In genomic region chr14:31207746-31208545, GRCh38 we compare ENCODE assay signal across 1 cellular context.
TF ChIP-seq lines count a peak whose summit lies in the region.

TSS of gene HECTD1 (minus strand) at chr14:31207793. CDS start at chr14:31205936, 1,857 bp downstream.

TF ChIP-seq in K562, 482 proteins besides CTCF, POLR2A, EP300 and RAD21 (continued from another document and continues in another):
- TF ChIP-seq ZNF347 (CRISPR knock-in tag; IDR thresholded peaks at IDR 0.05; ENCODE audit: low read depth) (no peak), XRCC3 (IDR thresholded peaks at IDR 0.05) (no peak), FOXM1 (IDR thresholded peaks at IDR 0.05; ENCODE audit: low read depth) (no peak), FOXM1 (CRISPR knock-in tag; IDR thresholded peaks at IDR 0.05; ENCODE audit: low read depth) (no peak), TFE3 (CRISPR knock-in tag; IDR thresholded peaks at IDR 0.05) (no peak), ZNF277 (CRISPR knock-in tag; IDR thresholded peaks at IDR 0.05; ENCODE audit: borderline replicate concordance) (no peak), FOXJ3 (CRISPR knock-in tag; IDR thresholded peaks at IDR 0.05) (no peak), ARID3A (IDR thresholded peaks at IDR 0.05; ENCODE audit: borderline replicate concordance, low read depth, low read length) (no peak), ARID1B (IDR thresholded peaks at IDR 0.05) (peak; percentile 20; the same call in 1 of the 2 replicates), KHSRP (IDR thresholded peaks at IDR 0.05) (no peak), PKNOX1 (IDR thresholded peaks at IDR 0.05) (no peak), MEF2D (tag; conservative IDR thresholded peaks at IDR 0.05; ENCODE audit: low read depth) (no peak), SNRNP70 (optimal IDR thresholded peaks at IDR 0.05; ENCODE audit: low read depth, low read length) (no peak), HNRNPH1 (optimal IDR thresholded peaks at IDR 0.05; ENCODE audit: low read depth, low read length) (no peak), ARHGAP35 (IDR thresholded peaks at IDR 0.05; ENCODE audit: partially characterized antibody) (no peak), ZNF143 (CRISPR knock-in tag; IDR thresholded peaks at IDR 0.05) (0 out of 2 replicates have a peak, but pooled peaks have one; percentile 35), KDM4B (IDR thresholded peaks at IDR 0.05; ENCODE audit: borderline replicate concordance in 2 of 2, low read depth in 1 of 2) (no peak), LARP7 (IDR thresholded peaks at IDR 0.05) (no peak), ZNF76 (CRISPR knock-in tag; IDR thresholded peaks at IDR 0.05; ENCODE audit: borderline replicate concordance) (no peak), L3MBTL2 (IDR thresholded peaks at IDR 0.05) (peak; percentile 91), CHD2 (IDR thresholded peaks at IDR 0.05; ENCODE audit: low read depth, low read length) (no peak), ZBTB5 (IDR thresholded peaks at IDR 0.05) (no peak), FOXA3 (CRISPR knock-in tag; conservative IDR thresholded peaks at IDR 0.05 in 1 of 2, IDR thresholded peaks at IDR 0.05 in 1 of 2) (no peak), PBX2 (CRISPR knock-in tag; IDR thresholded peaks at IDR 0.05; ENCODE audit: low read depth) (no peak), PBX2 (tag; conservative IDR thresholded peaks at IDR 0.05; ENCODE audit: low read depth) (no peak), RERE (CRISPR knock-in tag; IDR thresholded peaks at IDR 0.05; ENCODE audit: borderline replicate concordance) (no peak), HIVEP1 (CRISPR knock-in tag; IDR thresholded peaks at IDR 0.05) (no peak), GTF2E2 (tag; IDR thresholded peaks at IDR 0.05) (no peak), ZBTB9 (CRISPR knock-in tag; IDR thresholded peaks at IDR 0.05) (peak; percentile 75), PHB2 (IDR thresholded peaks at IDR 0.05; ENCODE audit: low read depth) (no peak), SMAD2 (IDR thresholded peaks at IDR 0.05; ENCODE audit: low read depth, low read length) (no peak), FOXJ2 (tag; IDR thresholded peaks at IDR 0.05) (peak; percentile 67; the same call in 1 of the 2 replicates), MYC (IDR thresholded peaks at IDR 0.05; ENCODE audit: low read depth, low read length) (peak; percentile 74), MYC (CRISPR knock-in tag; IDR thresholded peaks at IDR 0.05; ENCODE audit: borderline replicate concordance, low read depth) (peak; percentile 71; the same call in 1 of the 2 replicates), KDM5B (IDR thresholded peaks at IDR 0.05; ENCODE audit: insufficient replicate concordance, low read depth, low read length) (peak; percentile 85), TEAD1 (CRISPR knock-in tag; IDR thresholded peaks at IDR 0.05) (peak in 1 of 2 experiments; percentile 76; a peak in 2 of 4 replicates), HINFP (tag; conservative IDR thresholded peaks at IDR 0.05; ENCODE audit: low read depth) (no peak), ZNF561 (CRISPR knock-in tag; conservative IDR thresholded peaks at IDR 0.05) (no peak)
